Comparison of ENCODE assay signal across 21 cellular contexts in the genomic region with DNA sequence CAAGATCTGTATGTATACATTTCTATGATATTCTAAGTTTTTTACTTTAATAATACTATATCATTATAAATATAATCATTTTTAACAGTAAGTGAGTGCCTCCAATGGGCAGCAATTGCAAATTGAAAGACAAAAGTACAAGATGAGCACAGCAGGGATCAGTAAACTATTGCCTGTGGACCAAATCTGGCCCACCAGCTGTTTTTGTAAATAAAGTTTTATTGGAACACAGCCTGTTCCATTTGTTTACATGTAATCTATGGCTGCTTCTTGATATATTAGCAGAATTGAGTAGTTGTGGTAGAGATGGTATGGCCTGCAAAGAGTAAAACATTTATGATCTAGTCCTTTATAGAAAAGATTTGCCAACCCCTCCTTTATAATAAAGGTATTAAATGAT. TPM values are rescaled to one million over a fixed set of nuclear protein-coding genes. Genes with fewer than 3 reads are reported as not detected.
DNase-seq lines count a peak whose midpoint lies in the region; ATAC-seq and TF ChIP-seq lines count a peak whose summit lies in the region.
"Had no signal": no experiment of that assay in that cellular context is flagged by ENCODE, and none has a peak within 500 bp of the region (broad histone marks: within the 10 kb centered on the region; RNA-seq: fewer than 3 reads in every experiment).

No MANE protein-coding gene starts in this region.

- no peak for ATAC-seq in right lobe of liver
- ATAC-seq in GM18867 (IDR thresholded peaks at IDR 0.05; ENCODE audit: unreplicated experiment) = no peak
- ATAC-seq: A549 had no signal

- H3K4me3 ChIP-seq in endodermal cell (ENCODE audit: low read length) (peak overlapping the region; percentile 76), right lobe of liver (peak overlapping the region; percentile 3 to 43 (median 37))
- H3K4me3 ChIP-seq: A549; BLaER1 treated with 17β-estradiol and CSF1 and Interleukin-3, amounts not matched to agents 10 nM and 100 nM; GM23248 had no signal

- peak overlapping the region; percentile 19 for H3K9ac ChIP-seq in endodermal cell (ENCODE audit: extremely low read depth, low read length, poor library complexity, severe bottlenecking)
- H3K9ac ChIP-seq: BLaER1 treated with 17β-estradiol and CSF1 and Interleukin-3, amounts not matched to agents 10 nM and 100 nM; GM23248 had no signal

- peak overlapping the region; percentile 53 for H3K4me3 Mint-ChIP-seq in Calu3 (ENCODE audit: low read depth, unreplicated experiment)
- H3K4me3 Mint-ChIP-seq in endodermal cell = peak overlapping the region; percentile 69
- H3K4me3 Mint-ChIP-seq: CD14-positive monocyte; CD4-positive, alpha-beta T cell; CD8-positive, alpha-beta memory T cell had no signal

- H3K36me3 Mint-ChIP-seq in Calu3 (ENCODE audit: insufficient read depth, unreplicated experiment) (peaks cover 14% of the 10 kb centered on the region), endodermal cell (ENCODE audit: low read depth) (peaks cover 5% of the 10 kb centered on the region)
- H3K36me3 Mint-ChIP-seq: CD14-positive monocyte; CD8-positive, alpha-beta memory T cell had no signal

- H3K9me3 ChIP-seq in endodermal cell (ENCODE audit: control insufficient read depth, low read length) (no peaks in the 10 kb centered on the region), right lobe of liver (no peaks in the 10 kb centered on the region)
- H3K9me3 ChIP-seq: A549; BE2C; BLaER1 treated with 17β-estradiol and CSF1 and Interleukin-3, amounts not matched to agents 10 nM and 100 nM had no signal

- TF ChIP-seq POLR2A in right lobe of liver (IDR thresholded peaks at IDR 0.05) = no peak

- DNase-seq in Calu3 = no peak
- no peak for DNase-seq in endodermal cell
- no peak for DNase-seq in right lobe of liver
- no peak for DNase-seq in putamen (ENCODE audit: low spot score)
- no peak for DNase-seq in NCI-H1105 (lab: John Stamatoyannopoulos, UW)
- DNase-seq in NCI-H1436 treated with DMSO at 0.1 percent for 48 hours (lab: John Stamatoyannopoulos, UW) = no peak
- DNase-seq: 8988T; ACHN; AML-193; BE2C; CD4-positive, alpha-beta T cell; CD8-positive, alpha-beta memory T cell; DMS153; DND-41; GM23248; H7; HCEC 1CT had no signal

- H3K4me1 Mint-ChIP-seq in Calu3 (ENCODE audit: low read depth, unreplicated experiment) = peaks cover 44% of the 10 kb centered on the region
- peaks cover 45% of the 10 kb centered on the region for H3K4me1 Mint-ChIP-seq in endodermal cell
- H3K4me1 Mint-ChIP-seq: CD14-positive monocyte; CD8-positive, alpha-beta memory T cell had no signal

- peaks cover 21% of the 10 kb centered on the region for H3K4me1 ChIP-seq in endodermal cell (ENCODE audit: control insufficient read depth, insufficient read depth, low read length)
- H3K4me1 ChIP-seq in right lobe of liver = peaks cover 0 to 19% (median 6%) of the 10 kb centered on the region in 4 donors
- H3K4me1 ChIP-seq: A549; BE2C; BLaER1 treated with 17β-estradiol and CSF1 and Interleukin-3, amounts not matched to agents 10 nM and 100 nM had no signal

- BruUV-seq in Calu3 (replicated peaks; lab: Mats Ljungman, UMichigan) = no TSS peak

- intact Hi-C loops in Calu3 (cut with micrococcal nuclease; ENCODE audit: unreplicated experiment) (loop anchor here (2.0 kb wide), 1 partner anchor 59 kb away; no protein-coding TSS in a partner anchor), right lobe of liver (cut with DNase I) (no loop called here)

- H3K9me3 Mint-ChIP-seq in Calu3 (ENCODE audit: low read depth, unreplicated experiment) (no peaks in the 10 kb centered on the region), endodermal cell (no peaks in the 10 kb centered on the region)
- H3K9me3 Mint-ChIP-seq: CD14-positive monocyte; CD4-positive, alpha-beta T cell had no signal

- H3K27me3 Mint-ChIP-seq in Calu3 (ENCODE audit: unreplicated experiment) (no peaks in the 10 kb centered on the region), endodermal cell (ENCODE audit: insufficient read depth) (no peaks in the 10 kb centered on the region)
- H3K27me3 Mint-ChIP-seq: CD4-positive, alpha-beta T cell; CD8-positive, alpha-beta memory T cell had no signal

- H3K27ac ChIP-seq in endodermal cell (ENCODE audit: low read depth, low read length) (no peak overlapping the region), right lobe of liver (peak overlapping the region in 1 of 3 donors; percentile 66)
- H3K27ac ChIP-seq: A549; BLaER1 treated with 17β-estradiol and CSF1 and Interleukin-3, amounts not matched to agents 10 nM and 100 nM; GM23248 had no signal

- CTCF ChIA-PET in Calu3 (lab: Charles Lee) = no interaction called here

- H3K27me3 ChIP-seq in endodermal cell (ENCODE audit: control insufficient read depth, insufficient read depth, low read length, poor library complexity, severe bottlenecking) = no peaks in the 10 kb centered on the region
- no peaks in the 10 kb centered on the region for H3K27me3 ChIP-seq in right lobe of liver
- H3K27me3 ChIP-seq: BE2C; BLaER1 treated with 17β-estradiol and CSF1 and Interleukin-3, amounts not matched to agents 10 nM and 100 nM had no signal

- no peak overlapping the region for H3K27ac Mint-ChIP-seq in Calu3 (ENCODE audit: unreplicated experiment)
- H3K27ac Mint-ChIP-seq in endodermal cell = no peak overlapping the region
- H3K27ac Mint-ChIP-seq: CD14-positive monocyte; CD4-positive, alpha-beta T cell; CD8-positive, alpha-beta memory T cell had no signal

- TF ChIP-seq CTCF in Calu3 (IDR thresholded peaks at IDR 0.05; ENCODE audit: unreplicated experiment) (no peak), endodermal cell (conservative IDR thresholded peaks at IDR 0.05) (no peak), right lobe of liver (IDR thresholded peaks at IDR 0.05) (no peak)

- H3K36me3 ChIP-seq in endodermal cell (ENCODE audit: control insufficient read depth, insufficient read depth, low read length) = no peaks in the 10 kb centered on the region
- no peaks in the 10 kb centered on the region for H3K36me3 ChIP-seq in right lobe of liver
- H3K36me3 ChIP-seq: BE2C; BLaER1 treated with 17β-estradiol and CSF1 and Interleukin-3, amounts not matched to agents 10 nM and 100 nM had no signal

RNA-seq across cellular contexts. Expression of a gene that starts 43.2 kb away (rescaled TPM):
- total RNA-seq in Calu3 (2022) (50.4 and 56.9 TPM in 2 replicates), endodermal cell (10 to 100 TPM; 47.5 to 75.8 TPM), right lobe of liver (10 to 100 TPM in 3 of 6 experiments, 1 to 10 TPM in 3; 3.8 to 24.2 (median 9.8) TPM)
- 3.8 TPM for polyA plus RNA-seq in endodermal cell (2013, experiment 1 of 2)
- 4.1 TPM for polyA plus RNA-seq in endodermal cell (2013, experiment 2 of 2)
- total RNA-seq: CD4-positive, alpha-beta T cell; CD8-positive, alpha-beta memory T cell; GM23248 had no signal
- polyA plus RNA-seq: CD14-positive monocyte; CD8-positive, alpha-beta memory T cell; GM23248 had no signal
